In genomic region chr14:67673451-67673850, GRCh38 we compare ENCODE assay signal across 8 cellular contexts. TPM values are rescaled to one million over a fixed set of nuclear protein-coding genes. Genes with fewer than 3 reads are reported as not detected.
DNase-seq lines count a peak whose midpoint lies in the region; ATAC-seq and TF ChIP-seq lines count a peak whose summit lies in the region.

No MANE protein-coding gene starts in this region.

- peak overlapping the region; percentile 72 to 89 for H3K4me3 ChIP-seq in SK-N-SH (ENCODE audit: low read depth in 2 of 2, low read length in 1 of 2)

- H3K27ac Mint-ChIP-seq in activated T-helper 17 cell treated with anti-CD3 and anti-CD28 coated beads, Interleukin-2, amount 50 U/mL, for 72 hours = peak overlapping the region; percentile 84
- peak overlapping the region; percentile 56 to 94 (median 88) for H3K27ac Mint-ChIP-seq in immature natural killer cell
- peak overlapping the region; percentile 80 to 99 for H3K27ac Mint-ChIP-seq in stimulated activated naive CD8-positive, alpha-beta T cell treated with anti-CD3 and anti-CD28 coated beads, Interleukin-15, amount 100 ng/mL, for 72 hours

- H3K9me3 ChIP-seq in SK-N-SH = no peaks in the 10 kb centered on the region

- DNase-seq in SK-N-SH = no peak
- no peak for DNase-seq in immature natural killer cell
- DNase-seq in stimulated activated naive CD8-positive, alpha-beta T cell treated with anti-CD3 and anti-CD28 coated beads, Interleukin-15, amount 100 ng/mL, for 72 hours = no peak
- no peak for DNase-seq in SW480 (ENCODE audit: low spot score)
- no peak for DNase-seq in OCI-M1 (lab: John Stamatoyannopoulos, UW)

- H3K27me3 Mint-ChIP-seq in activated T-helper 17 cell treated with anti-CD3 and anti-CD28 coated beads, Interleukin-2, amount 50 U/mL, for 72 hours = no peaks in the 10 kb centered on the region
- H3K27me3 Mint-ChIP-seq in immature natural killer cell (ENCODE audit: low read depth in 3 of 3) = peaks cover 0 to 2% (median 0%) of the 10 kb centered on the region in 3 donors
- H3K27me3 Mint-ChIP-seq in stimulated activated naive CD8-positive, alpha-beta T cell treated with anti-CD3 and anti-CD28 coated beads, Interleukin-15, amount 100 ng/mL, for 72 hours = no peaks in the 10 kb centered on the region

- peaks cover 71% of the 10 kb centered on the region for H3K79me2 ChIP-seq in SK-N-SH (ENCODE audit: insufficient read depth)

- WGBS in SK-N-SH (ENCODE audit: low lambda C conversion rate) = 30% methylated on average over 5 of the region's 5 CpGs

- H2AFZ ChIP-seq in SK-N-SH (ENCODE audit: low read depth) = no peak overlapping the region

- peak overlapping the region; percentile 96 for H3K4me2 ChIP-seq in SK-N-SH

- H3K4me1 ChIP-seq in SK-N-SH (ENCODE audit: control insufficient read depth in 1 of 2, insufficient read depth in 2 of 2, low read depth in 1 of 2, low read length in 1 of 2) = peaks cover 0 to 7% of the 10 kb centered on the region in 2 experiments; a peak in 2 of 4 replicates

- no peaks in the 10 kb centered on the region for H3K9me2 ChIP-seq in SK-N-SH

- peaks cover 55% of the 10 kb centered on the region for H4K20me1 ChIP-seq in SK-N-SH (ENCODE audit: insufficient read depth)

- peaks cover 20% of the 10 kb centered on the region for H3K4me1 Mint-ChIP-seq in activated T-helper 17 cell treated with anti-CD3 and anti-CD28 coated beads, Interleukin-2, amount 50 U/mL, for 72 hours
- H3K4me1 Mint-ChIP-seq in immature natural killer cell = peaks cover 50 to 52% of the 10 kb centered on the region in 2 donors
- peaks cover 43% of the 10 kb centered on the region for H3K4me1 Mint-ChIP-seq in stimulated activated naive CD8-positive, alpha-beta T cell treated with anti-CD3 and anti-CD28 coated beads, Interleukin-15, amount 100 ng/mL, for 72 hours

- POLR2A ChIA-PET in SK-N-SH (lab: Yijun Ruan, JAX) = no interaction called here

- ATAC-seq in SK-N-SH treated with all-trans-retinoic acid at 6 μM for 48 hours (no peak), GM21515 (IDR thresholded peaks at IDR 0.05; ENCODE audit: unreplicated experiment) (no peak)
- no peak for ATAC-seq in activated T-helper 17 cell treated with anti-CD3 and anti-CD28 coated beads, Interleukin-2, amount 50 U/mL, for 72 hours (replicated peaks)
- ATAC-seq in stimulated activated naive CD8-positive, alpha-beta T cell treated with anti-CD3 and anti-CD28 coated beads, Interleukin-15, amount 100 ng/mL, for 72 hours = no peak

- peak overlapping the region; percentile 83 for H3K4me3 Mint-ChIP-seq in activated T-helper 17 cell treated with anti-CD3 and anti-CD28 coated beads, Interleukin-2, amount 50 U/mL, for 72 hours
- H3K4me3 Mint-ChIP-seq in immature natural killer cell = peak overlapping the region; percentile 89 to 96 (median 93)
- H3K4me3 Mint-ChIP-seq in stimulated activated naive CD8-positive, alpha-beta T cell treated with anti-CD3 and anti-CD28 coated beads, Interleukin-15, amount 100 ng/mL, for 72 hours = peak overlapping the region; percentile 87 to 98

- CTCF ChIA-PET in SK-N-SH (lab: Yijun Ruan, JAX) = interaction anchor here (0.7 to 3.6 kb wide), 6 partner anchors 22 to 146 kb away, joined by 3 to 21 read pairs (median 4); partner anchors contain the start of genes PIGH and RDH11

- H3K27ac ChIP-seq in SK-N-SH (ENCODE audit: low read depth in 2 of 2, low read length in 1 of 2) = peak overlapping the region in 1 of 2 experiments; percentile 92; a peak in 2 of 4 replicates

- H3K36me3 Mint-ChIP-seq in activated T-helper 17 cell treated with anti-CD3 and anti-CD28 coated beads, Interleukin-2, amount 50 U/mL, for 72 hours (ENCODE audit: low read depth) = peaks cover 23% of the 10 kb centered on the region
- H3K36me3 Mint-ChIP-seq in immature natural killer cell = peaks cover 0 to 4% (median 0%) of the 10 kb centered on the region in 3 donors

- no peaks in the 10 kb centered on the region for H3K27me3 ChIP-seq in SK-N-SH (ENCODE audit: insufficient read depth)

- no peak for TF ChIP-seq RAD21 in SK-N-SH (IDR thresholded peaks at IDR 0.05; ENCODE audit: low read length)

- H3F3A ChIP-seq in SK-N-SH (replicated peaks; ENCODE audit: insufficient read depth) = peaks cover 17% of the 10 kb centered on the region

- peaks cover 11 to 16% of the 10 kb centered on the region in 2 experiments for H3K36me3 ChIP-seq in SK-N-SH (replicated peaks in 1 of 2; ENCODE audit: control insufficient read depth in 1 of 2, insufficient read depth in 2 of 2, low read length in 1 of 2)

- H3K9ac ChIP-seq in SK-N-SH = peak overlapping the region; percentile 98

- TF ChIP-seq CTCF in SK-N-SH (IDR thresholded peaks at IDR 0.05) = no peak

- no peak for TF ChIP-seq EP300 in SK-N-SH (IDR thresholded peaks at IDR 0.05; ENCODE audit: borderline replicate concordance in 1 of 2, low read depth in 1 of 2, low read length in 1 of 2)

- no peaks in the 10 kb centered on the region for H3K9me3 Mint-ChIP-seq in activated T-helper 17 cell treated with anti-CD3 and anti-CD28 coated beads, Interleukin-2, amount 50 U/mL, for 72 hours
- peaks cover 0 to 2% (median 0%) of the 10 kb centered on the region in 6 donors for H3K9me3 Mint-ChIP-seq in immature natural killer cell
- H3K9me3 Mint-ChIP-seq in stimulated activated naive CD8-positive, alpha-beta T cell treated with anti-CD3 and anti-CD28 coated beads, Interleukin-15, amount 100 ng/mL, for 72 hours = no peaks in the 10 kb centered on the region

TF ChIP-seq in SK-N-SH, 30 proteins besides CTCF, POLR2A, EP300 and RAD21 (continues in another document):
- TF ChIP-seq RXRA (IDR thresholded peaks at IDR 0.05; ENCODE audit: borderline replicate concordance, low read depth) (no peak), ZBTB33 (IDR thresholded peaks at IDR 0.05; ENCODE audit: borderline replicate concordance, low read depth) (no peak), GABPA (IDR thresholded peaks at IDR 0.05; ENCODE audit: low read depth) (no peak), SIN3A (IDR thresholded peaks at IDR 0.05; ENCODE audit: borderline replicate concordance, low read depth, low read length) (no peak)

TF ChIP-seq in SK-N-SH treated with all-trans-retinoic acid at 6 μM for 48 hours, 23 proteins besides CTCF, POLR2A, EP300 and RAD21 (continues in another document):
- TF ChIP-seq, protein P1, sequence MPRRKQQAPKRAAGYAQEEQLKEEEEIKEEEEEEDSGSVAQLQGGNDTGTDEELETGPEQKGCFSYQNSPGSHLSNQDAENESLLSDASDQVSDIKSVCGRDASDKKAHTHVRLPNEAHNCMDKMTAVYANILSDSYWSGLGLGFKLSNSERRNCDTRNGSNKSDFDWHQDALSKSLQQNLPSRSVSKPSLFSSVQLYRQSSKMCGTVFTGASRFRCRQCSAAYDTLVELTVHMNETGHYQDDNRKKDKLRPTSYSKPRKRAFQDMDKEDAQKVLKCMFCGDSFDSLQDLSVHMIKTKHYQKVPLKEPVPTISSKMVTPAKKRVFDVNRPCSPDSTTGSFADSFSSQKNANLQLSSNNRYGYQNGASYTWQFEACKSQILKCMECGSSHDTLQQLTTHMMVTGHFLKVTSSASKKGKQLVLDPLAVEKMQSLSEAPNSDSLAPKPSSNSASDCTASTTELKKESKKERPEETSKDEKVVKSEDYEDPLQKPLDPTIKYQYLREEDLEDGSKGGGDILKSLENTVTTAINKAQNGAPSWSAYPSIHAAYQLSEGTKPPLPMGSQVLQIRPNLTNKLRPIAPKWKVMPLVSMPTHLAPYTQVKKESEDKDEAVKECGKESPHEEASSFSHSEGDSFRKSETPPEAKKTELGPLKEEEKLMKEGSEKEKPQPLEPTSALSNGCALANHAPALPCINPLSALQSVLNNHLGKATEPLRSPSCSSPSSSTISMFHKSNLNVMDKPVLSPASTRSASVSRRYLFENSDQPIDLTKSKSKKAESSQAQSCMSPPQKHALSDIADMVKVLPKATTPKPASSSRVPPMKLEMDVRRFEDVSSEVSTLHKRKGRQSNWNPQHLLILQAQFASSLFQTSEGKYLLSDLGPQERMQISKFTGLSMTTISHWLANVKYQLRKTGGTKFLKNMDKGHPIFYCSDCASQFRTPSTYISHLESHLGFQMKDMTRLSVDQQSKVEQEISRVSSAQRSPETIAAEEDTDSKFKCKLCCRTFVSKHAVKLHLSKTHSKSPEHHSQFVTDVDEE (CRISPR knock-in tag; IDR thresholded peaks at IDR 0.05) = no peak
- TF ChIP-seq GLIS3 (CRISPR knock-in tag; IDR thresholded peaks at IDR 0.05) (no peak), BACH2 (CRISPR knock-in tag; IDR thresholded peaks at IDR 0.05; ENCODE audit: borderline replicate concordance) (no peak)

RNA-seq across cellular contexts. Expression of gene VTI1B, which starts 1.0 kb away (rescaled TPM):
- polyA plus RNA-seq in SK-N-SH (2012; rRNA removed) (59.2 and 71.8 TPM in 2 replicates), immature natural killer cell (100 to 1,000 TPM in 2 of 3 donors, 10 to 100 TPM in 1; 75.0 to 118 (median 104) TPM)
- polyA plus RNA-seq in SK-N-SH (2012; cell fraction: cytosol; rRNA removed) = 83.3 and 105 TPM in 2 replicates
- polyA plus RNA-seq in SK-N-SH (2012; cell fraction: nucleus; rRNA removed) = 21.3 and 29.2 TPM in 2 replicates
- 10 to 100 TPM; 29.3 to 68.1 TPM for total RNA-seq in activated T-helper 17 cell treated with anti-CD3 and anti-CD28 coated beads, Interleukin-2, amount 50 U/mL, for 72 hours

RNA-seq across cellular contexts. Expression of gene RDH11, which starts 22.1 kb away (rescaled TPM):
- polyA plus RNA-seq in SK-N-SH (2012; rRNA removed) (44.7 and 65.8 TPM in 2 replicates), immature natural killer cell (100 to 1,000 TPM in 1 of 3 donors, 10 to 100 TPM in 2; 62.7 to 113 (median 76.1) TPM)
- 46.2 and 50.9 TPM in 2 replicates for polyA plus RNA-seq in SK-N-SH (2012; cell fraction: cytosol; rRNA removed)
- 84.6 and 101 TPM in 2 replicates for polyA plus RNA-seq in SK-N-SH (2012; cell fraction: nucleus; rRNA removed)
- 10 to 100 TPM; 40.3 to 44.6 TPM for total RNA-seq in activated T-helper 17 cell treated with anti-CD3 and anti-CD28 coated beads, Interleukin-2, amount 50 U/mL, for 72 hours

RNA-seq across cellular contexts. Expression of gene RDH12, which starts 28.2 kb away (rescaled TPM):
- polyA plus RNA-seq in SK-N-SH (2012; rRNA removed) (not detected in 2 replicates), immature natural killer cell (under 1 TPM in 1 of 3 donors, not detected in 2; 0.17 TPM)
- polyA plus RNA-seq in SK-N-SH (2012; cell fraction: cytosol; rRNA removed) = not detected in 2 replicates
- 0.04 TPM in 1 of 2 replicates, not detected in the other for polyA plus RNA-seq in SK-N-SH (2012; cell fraction: nucleus; rRNA removed)
- total RNA-seq in activated T-helper 17 cell treated with anti-CD3 and anti-CD28 coated beads, Interleukin-2, amount 50 U/mL, for 72 hours = not detected

RNA-seq across cellular contexts. Expression of gene ARG2, which starts 53.7 kb away (rescaled TPM):
- polyA plus RNA-seq in SK-N-SH (2012; rRNA removed) = 2.6 TPM in 2 replicates
- polyA plus RNA-seq in SK-N-SH (2012; cell fraction: cytosol; rRNA removed) = 2.7 TPM in 2 replicates
- 0.87 and 1.9 TPM in 2 replicates for polyA plus RNA-seq in SK-N-SH (2012; cell fraction: nucleus; rRNA removed)
- 10 to 100 TPM; 14.3 to 64.7 TPM for total RNA-seq in activated T-helper 17 cell treated with anti-CD3 and anti-CD28 coated beads, Interleukin-2, amount 50 U/mL, for 72 hours
- 1 to 10 TPM in 2 of 3 donors, under 1 TPM in 1; 0.41 to 2.0 (median 1.8) TPM for polyA plus RNA-seq in immature natural killer cell
